ENCODE assay signal across 8 cellular contexts in genomic region chr20:32652739-32653526, GRCh38. TPM values are rescaled to one million over a fixed set of nuclear protein-coding genes. Genes with fewer than 3 reads are reported as not detected.
A peak's percentile ranks its signal among the peaks of the same experiment; 100 is the strongest.
DNase-seq lines count a peak whose midpoint lies in the region; ATAC-seq and TF ChIP-seq lines count a peak whose summit lies in the region.

No MANE protein-coding gene starts in this region.

- no peak overlapping the region for H3K27ac Mint-ChIP-seq in activated CD4-positive, alpha-beta memory T cell treated with anti-CD3 and anti-CD28 coated beads, Interleukin-2, amount 10 ng/mL, durations not matched to agents 7 days and 5 days

- H3K36me3 Mint-ChIP-seq in activated CD4-positive, alpha-beta memory T cell treated with anti-CD3 and anti-CD28 coated beads, Interleukin-2, amount 10 ng/mL, durations not matched to agents 7 days and 5 days (ENCODE audit: low read depth), result no peaks in the 10 kb centered on the region

- H3K4me1 ChIP-seq in lung (ENCODE audit: control insufficient read depth in 2 of 2, insufficient read depth in 2 of 2, low read length in 2 of 2), result peaks cover 0 to 4% of the 10 kb centered on the region in 2 donors

- H3K4me3 Mint-ChIP-seq in activated CD4-positive, alpha-beta memory T cell treated with anti-CD3 and anti-CD28 coated beads, Interleukin-2, amount 10 ng/mL, durations not matched to agents 7 days and 5 days, result no peak overlapping the region

- H3K27ac ChIP-seq in lung (ENCODE audit: low read depth in 1 of 2, low read length in 1 of 2), result no peak overlapping the region

- CTCF ChIA-PET in activated CD4-positive, alpha-beta memory T cell treated with anti-CD3 and anti-CD28 coated beads, Interleukin-2, amount 10 ng/mL, durations not matched to agents 7 days and 5 days (lab: Charles Lee), result interaction anchor here (0.7 to 7.0 kb wide), 20 partner anchors 10 to 799 kb away, joined by 3 to 164 read pairs (median 4); partner anchors contain the start of gene C20orf203

- no peaks in the 10 kb centered on the region for H3K36me3 ChIP-seq in lung (ENCODE audit: control insufficient read depth in 2 of 2, insufficient read depth in 2 of 2, low read length in 2 of 2)

- H3K4me1 Mint-ChIP-seq in activated CD4-positive, alpha-beta memory T cell treated with anti-CD3 and anti-CD28 coated beads, Interleukin-2, amount 10 ng/mL, durations not matched to agents 7 days and 5 days, result peaks cover 10% of the 10 kb centered on the region

- no peaks in the 10 kb centered on the region for H3K27me3 ChIP-seq in lung (ENCODE audit: control insufficient read depth, insufficient read depth)

- ATAC-seq in HG03139 (IDR thresholded peaks at IDR 0.05; ENCODE audit: unreplicated experiment), result peak; percentile 58
- ATAC-seq in lung (ENCODE audit: insufficient read depth, low FRiP score), result peak; percentile 91
- ATAC-seq in HG03108 (IDR thresholded peaks at IDR 0.05; ENCODE audit: unreplicated experiment), result no peak

- no peak overlapping the region for H3K4me3 ChIP-seq in lung

- POLR2A ChIA-PET in activated CD4-positive, alpha-beta memory T cell treated with anti-CD3 and anti-CD28 coated beads, Interleukin-2, amount 10 ng/mL, durations not matched to agents 7 days and 5 days (lab: Charles Lee), result interaction anchor here (1.0 to 3.4 kb wide), 2 partner anchors 117 to 130 kb away, joined by 3 to 14 read pairs; no protein-coding TSS in a partner anchor

- peak; percentile 91 for DNase-seq in ELR (ENCODE audit: low read depth)
- DNase-seq in NCI-H82 (lab: John Stamatoyannopoulos, UW), result peak; percentile 89
- DNase-seq in activated CD4-positive, alpha-beta memory T cell treated with anti-CD3 and anti-CD28 coated beads, Interleukin-2, amount 10 ng/mL, durations not matched to agents 7 days and 5 days, result peak; percentile 89
- DNase-seq in dermis blood vessel endothelial cell, result peak; percentile 85
- peak; percentile 82 for DNase-seq in lung (ENCODE audit: low spot score)
- DNase-seq in stimulated activated CD8-positive, alpha-beta memory T cell treated with anti-CD3 and anti-CD28 coated beads, Interleukin-12 subunit alpha, Interleukin-12 subunit beta, amount 100 ng/mL, for 24 hours (ENCODE audit: extremely low read depth), result peak; percentile 63

- TF ChIP-seq CTCF in lung (IDR thresholded peaks at IDR 0.05; ENCODE audit: control extremely low read depth, extremely low read depth), result peak; percentile 98

- no peaks in the 10 kb centered on the region for H3K9me3 Mint-ChIP-seq in activated CD4-positive, alpha-beta memory T cell treated with anti-CD3 and anti-CD28 coated beads, Interleukin-2, amount 10 ng/mL, durations not matched to agents 7 days and 5 days

- peaks cover 2% of the 10 kb centered on the region for H3K27me3 Mint-ChIP-seq in activated CD4-positive, alpha-beta memory T cell treated with anti-CD3 and anti-CD28 coated beads, Interleukin-2, amount 10 ng/mL, durations not matched to agents 7 days and 5 days

- 2 to 5% methylated on average over 8 of the region's 8 CpGs for WGBS in lung, 2 donors

- H3K9me3 ChIP-seq in lung (ENCODE audit: control insufficient read depth in 2 of 2, insufficient read depth in 1 of 2, low read length in 1 of 2), result no peaks in the 10 kb centered on the region

RNA-seq across cellular contexts. Expression of gene C20orf203, which starts 20.8 kb away (rescaled TPM):
- under 1 TPM; 0.13 to 0.15 TPM for total RNA-seq in activated CD4-positive, alpha-beta memory T cell treated with anti-CD3 and anti-CD28 coated beads, Interleukin-2, amount 10 ng/mL, durations not matched to agents 7 days and 5 days
- total RNA-seq in dermis blood vessel endothelial cell, result not detected in 2 replicates
- total RNA-seq in lung, result under 1 TPM; 0.06 to 0.17 TPM
- under 1 TPM in 1 of 2 donors, not detected in 1; 0.16 TPM for polyA plus RNA-seq in lung
